ENCODE assay signal across 8 cellular contexts in genomic region chr2:157628282-157628531, GRCh38. TPM values are rescaled to one million over a fixed set of nuclear protein-coding genes. Genes with fewer than 3 reads are reported as not detected.
DNase-seq lines count a peak whose midpoint lies in the region; ATAC-seq and TF ChIP-seq lines count a peak whose summit lies in the region.

No MANE protein-coding gene starts in this region.

- peaks cover 39% of the 10 kb centered on the region for H3K4me1 ChIP-seq in CD4-positive, alpha-beta memory T cell (ENCODE audit: insufficient read depth, low read length)
- 0 out of 2 replicates have a peak, but pooled peaks cover 7% of the 10 kb centered on the region for H3K4me1 ChIP-seq in GM23248 (ENCODE audit: insufficient read depth)

- CTCF ChIA-PET in CD4-positive, alpha-beta memory T cell (lab: Charles Lee; ENCODE audit: partially characterized antibody), result interaction anchor here (0.7 to 3.0 kb wide), 14 partner anchors 9 to 383 kb away, joined by 3 to 17 read pairs (median 4); no protein-coding TSS in a partner anchor

- peak overlapping the region; percentile 93 for H3K4me2 ChIP-seq in GM23248 (ENCODE audit: unreplicated experiment)

- H3K27ac Mint-ChIP-seq in CD4-positive, alpha-beta memory T cell, result peak overlapping the region; percentile 74 to 94 (median 89)

- no peak for DNase-seq in CD4-positive, alpha-beta memory T cell
- DNase-seq in GM23248 (no peak), WERI-Rb-1 (no peak), glomerular visceral epithelial cell (ENCODE audit: extremely low spot score) (peak; percentile 11), skeletal muscle cell (ENCODE audit: low read depth) (no peak), NCI-H2029 (lab: John Stamatoyannopoulos, UW) (no peak), GM13977 (ENCODE audit: low spot score) (no peak)

- H3K4me3 Mint-ChIP-seq in CD4-positive, alpha-beta memory T cell, result peak overlapping the region; percentile 92 to 98 (median 95)

- TF ChIP-seq CTCF in WERI-Rb-1 (IDR thresholded peaks at IDR 0.05; ENCODE audit: low read depth, low read length) (no peak), GM13977 (IDR thresholded peaks at IDR 0.05; ENCODE audit: extremely low read depth, insufficient read depth, missing control alignments) (no peak)

- no peaks in the 10 kb centered on the region for H4K20me1 ChIP-seq in GM23248 (ENCODE audit: insufficient read depth)

- peaks cover 0 to 2% of the 10 kb centered on the region in 2 donors for H3K27me3 Mint-ChIP-seq in CD4-positive, alpha-beta memory T cell

- peak overlapping the region; percentile 90 for H2AFZ ChIP-seq in GM23248

- H3K9me3 ChIP-seq in CD4-positive, alpha-beta memory T cell (ENCODE audit: control insufficient read depth in 1 of 2, low read length in 2 of 2), result no peaks in the 10 kb centered on the region
- H3K9me3 ChIP-seq in GM23248 (ENCODE audit: low read depth), result no peaks in the 10 kb centered on the region
- H3K9me3 ChIP-seq in WERI-Rb-1 (ENCODE audit: severe bottlenecking), result no peaks in the 10 kb centered on the region

- peaks cover 22 to 48% (median 33%) of the 10 kb centered on the region in 4 donors for H3K4me1 Mint-ChIP-seq in CD4-positive, alpha-beta memory T cell

- POLR2A ChIA-PET in CD4-positive, alpha-beta memory T cell (lab: Charles Lee; ENCODE audit: partially characterized antibody), result interaction anchor here (0.7 to 1.7 kb wide), 4 partner anchors 180 to 301 kb away, joined by 3 to 6 read pairs (median 4); partner anchors contain the start of gene CYTIP

- no peaks in the 10 kb centered on the region for H3K79me2 ChIP-seq in GM23248 (ENCODE audit: insufficient read depth)

- no peak overlapping the region for H3K9ac ChIP-seq in GM23248

- peaks cover 0 to 4% (median 0%) of the 10 kb centered on the region in 8 donors for H3K9me3 Mint-ChIP-seq in CD4-positive, alpha-beta memory T cell

- in situ Hi-C loops in GM23248 (cut with MboI), result no loop called here
- in situ Hi-C loops in GM13977 (cut with MboI; ENCODE audit: low pct_unique_long_range_greater_than_20kb, low sequenced_read_pairs, unreplicated experiment), result no loop called here

- no peaks in the 10 kb centered on the region for H3K36me3 ChIP-seq in CD4-positive, alpha-beta memory T cell (ENCODE audit: insufficient read depth, low read length)
- no peaks in the 10 kb centered on the region for H3K36me3 ChIP-seq in GM23248 (ENCODE audit: low read depth)
- H3K36me3 ChIP-seq in WERI-Rb-1, result no peaks in the 10 kb centered on the region

- H3F3A ChIP-seq in GM23248 (ENCODE audit: insufficient read depth), result peaks cover 7% of the 10 kb centered on the region; the same call in 1 of the 2 replicates

- peaks cover 4 to 11% of the 10 kb centered on the region in 2 donors for H3K36me3 Mint-ChIP-seq in CD4-positive, alpha-beta memory T cell

- WGBS in GM23248 (ENCODE audit: low coverage in 1 of 2, low lambda C conversion rate in 2 of 2, missing lambda C conversion rate in 2 of 2), 2 experiments, result 5 to 9% methylated on average over 12 to 16 of the region's 16 CpGs

- peak overlapping the region; percentile 45 to 63 for H3K4me3 ChIP-seq in CD4-positive, alpha-beta memory T cell (ENCODE audit: low read length in 2 of 2)
- H3K4me3 ChIP-seq in GM23248 (peak overlapping the region; percentile 77), WERI-Rb-1 (ENCODE audit: low read depth, low read length) (peak overlapping the region; percentile 59), skeletal muscle cell (ENCODE audit: low read depth, low read length) (peak overlapping the region; percentile 58)

- no peaks in the 10 kb centered on the region for H3K27me3 ChIP-seq in CD4-positive, alpha-beta memory T cell (ENCODE audit: insufficient read depth, low read length)
- H3K27me3 ChIP-seq in GM23248 (replicated peaks; ENCODE audit: insufficient read depth), result 0 out of 2 replicates have a peak, but pooled peaks cover 5% of the 10 kb centered on the region
- H3K27me3 ChIP-seq in WERI-Rb-1 (ENCODE audit: insufficient read depth, low read depth, severe bottlenecking), result peaks cover 2% of the 10 kb centered on the region

- intact Hi-C loops in CD4-positive, alpha-beta memory T cell (cut with micrococcal nuclease), result loop anchor here (1.0 to 10.0 kb wide), 8 partner anchors 136 to 1296 kb away; partner anchors contain the start of genes ACVR1, CCDC148, CYTIP and NR4A2

- ATAC-seq in HG03342 (IDR thresholded peaks at IDR 0.05; ENCODE audit: unreplicated experiment), result no peak

- H3K27ac ChIP-seq in CD4-positive, alpha-beta memory T cell (ENCODE audit: low read depth, low read length), result peak overlapping the region; percentile 58
- H3K27ac ChIP-seq in GM23248 (no peak overlapping the region), WERI-Rb-1 (no peak overlapping the region)

- no peaks in the 10 kb centered on the region for H3K9me2 ChIP-seq in GM23248 (ENCODE audit: insufficient read depth)

RNA-seq across cellular contexts. Expression of gene ACVR1C, which starts 0.5 kb away (rescaled TPM):
- 1 to 10 TPM; 6.3 to 6.9 TPM for total RNA-seq in CD4-positive, alpha-beta memory T cell
- polyA plus RNA-seq in CD4-positive, alpha-beta memory T cell, result 1 to 10 TPM; 1.6 to 2.4 TPM
- under 0.01 and 0.32 TPM in 2 replicates for total RNA-seq in GM23248 (2014; rRNA removed; shearing (Covaris generic))
- 0.05 TPM in 1 of 2 replicates, not detected in the other for polyA plus RNA-seq in GM23248 (2016; fragmentation: Nextera tagmentation; extraction: Ambion mirVana)
